Comparison of ENCODE assay signal across 18 cellular contexts in genomic region chr13:65762015-65762414, GRCh38.
DNase-seq lines count a peak whose midpoint lies in the region; ATAC-seq and TF ChIP-seq lines count a peak whose summit lies in the region.
"Had no signal": no experiment of that assay in that cellular context is flagged by ENCODE, and none has a peak within 500 bp of the region (broad histone marks: within the 10 kb centered on the region; RNA-seq: fewer than 3 reads in every experiment).

No MANE protein-coding gene starts in this region.

- no peak overlapping the region for H3K9ac ChIP-seq in IMR-90 (ENCODE audit: low read depth, low read length)
- H3K9ac ChIP-seq: BLaER1 treated with 17β-estradiol and CSF1 and Interleukin-3, amounts not matched to agents 10 nM and 100 nM; GM23248 had no signal

- POLR2A ChIA-PET in IMR-90 (lab: Charles Lee; ENCODE audit: unreplicated experiment): no interaction called here

- no peak for TF ChIP-seq POLR2A in IMR-90 (IDR thresholded peaks at IDR 0.05; ENCODE audit: low read depth, low read length)

- no TSS peak for BruUV-seq in IMR-90 (replicated peaks; lab: Mats Ljungman, UMichigan)

- H2BK15ac ChIP-seq in IMR-90 (ENCODE audit: low read depth, low read length): no peak overlapping the region

- H3K4me1 ChIP-seq in IMR-90 (ENCODE audit: control insufficient read depth, insufficient read depth, low read length): no peaks in the 10 kb centered on the region
- H3K4me1 ChIP-seq: BE2C; BLaER1 treated with 17β-estradiol and CSF1 and Interleukin-3, amounts not matched to agents 10 nM and 100 nM had no signal

- no peak for DNase-seq in IMR-90
- no peak for DNase-seq in AML-193 (lab: John Stamatoyannopoulos, UW)
- no peak for DNase-seq in retina
- DNase-seq: BE2C; CD4-positive, alpha-beta T cell; CD8-positive, alpha-beta memory T cell; DMS 273 treated with DMSO at 0.1 percent for 48 hours; DMS79; EL; GDM1; GM23248; H7; HCEC 1CT had no signal

- H3K4me2 ChIP-seq in IMR-90 (ENCODE audit: low read depth, low read length): no peak overlapping the region
- H3K4me2 ChIP-seq: BLaER1 treated with 17β-estradiol and CSF1 and Interleukin-3, amounts not matched to agents 10 nM and 100 nM had no signal

- H2BK120ac ChIP-seq in IMR-90 (ENCODE audit: low read depth, low read length): no peak overlapping the region

- in situ Hi-C loops in IMR-90 (cut with MboI; ENCODE audit: low sequenced_read_pairs): no loop called here

- H3K27me3 ChIP-seq in IMR-90 (ENCODE audit: control insufficient read depth, insufficient read depth, low read length): no peaks in the 10 kb centered on the region
- H3K27me3 ChIP-seq: BE2C; BLaER1 treated with 17β-estradiol and CSF1 and Interleukin-3, amounts not matched to agents 10 nM and 100 nM had no signal

- no peak overlapping the region for H3K18ac ChIP-seq in IMR-90 (ENCODE audit: low read depth, low read length)

- H3K14ac ChIP-seq in IMR-90 (replicated peaks; ENCODE audit: low read depth, low read length): no peak overlapping the region

- H4K91ac ChIP-seq in IMR-90 (ENCODE audit: insufficient read depth, low read depth, low read length): no peak overlapping the region

- dilution Hi-C loops in IMR-90 (cut with HindIII; ENCODE audit: low sequenced_read_pairs, unreplicated experiment): no loop called here

- H4K5ac ChIP-seq in IMR-90 (ENCODE audit: low read depth, low read length): no peak overlapping the region

- H3K9me3 ChIP-seq in IMR-90 (ENCODE audit: control insufficient read depth, insufficient read depth, low read length): peaks cover 3% of the 10 kb centered on the region; the same call in 1 of the 2 replicates
- H3K9me3 ChIP-seq: BE2C had no signal

- no peaks in the 10 kb centered on the region for H3K36me3 ChIP-seq in IMR-90 (ENCODE audit: control insufficient read depth, insufficient read depth, low read length)
- H3K36me3 ChIP-seq: BE2C; BLaER1 treated with 17β-estradiol and CSF1 and Interleukin-3, amounts not matched to agents 10 nM and 100 nM had no signal

- no peak overlapping the region for H2AK5ac ChIP-seq in IMR-90 (ENCODE audit: low read depth, low read length)

- H4K20me1 ChIP-seq in IMR-90 (ENCODE audit: insufficient read depth, low read length): no peaks in the 10 kb centered on the region
- H4K20me1 ChIP-seq: BLaER1 treated with 17β-estradiol and CSF1 and Interleukin-3, amounts not matched to agents 10 nM and 100 nM had no signal

- no peak overlapping the region for H2BK5ac ChIP-seq in IMR-90 (ENCODE audit: low read depth, low read length, poor library complexity, severe bottlenecking)

- no peak overlapping the region for H2AK9ac ChIP-seq in IMR-90 (replicated peaks; ENCODE audit: low read depth, low read length, poor library complexity)

- H3K56ac ChIP-seq in IMR-90 (ENCODE audit: extremely low read depth, insufficient read depth, low read length): no peak overlapping the region

- no peak for ATAC-seq in IMR-90 (ENCODE audit: low read depth)
- ATAC-seq in HG03342 (IDR thresholded peaks at IDR 0.05; ENCODE audit: unreplicated experiment): no peak
- ATAC-seq: GM12878 had no signal

- no peak overlapping the region for H2BK20ac ChIP-seq in IMR-90 (ENCODE audit: low read depth, low read length)

- no peaks in the 10 kb centered on the region for H3K9me1 ChIP-seq in IMR-90 (ENCODE audit: insufficient read depth, low read length)

- no peak for TF ChIP-seq RAD21 in IMR-90 (IDR thresholded peaks at IDR 0.05; ENCODE audit: low read length)

- no peak overlapping the region for H3K23ac ChIP-seq in IMR-90 (ENCODE audit: low read depth, low read length)

- intact Hi-C loops in IMR-90 (cut with micrococcal nuclease): no loop called here

- CTCF ChIA-PET in IMR-90 (lab: Yijun Ruan, JAX): interaction anchor here (0.7 kb wide), 1 partner anchor 25 kb away, joined by 3 read pairs; no protein-coding TSS in a partner anchor

- H3K27ac ChIP-seq in 22Rv1: peak overlapping the region; percentile 65; the same call in 1 of the 2 replicates
- H3K27ac ChIP-seq in IMR-90 (ENCODE audit: insufficient read depth, low read length): no peak overlapping the region
- peak overlapping the region; percentile 70 for H3K27ac ChIP-seq in VCaP
- H3K27ac ChIP-seq: BLaER1 treated with 17β-estradiol and CSF1 and Interleukin-3, amounts not matched to agents 10 nM and 100 nM; GM23248 had no signal

- no peak overlapping the region for H3K4me3 ChIP-seq in IMR-90 (ENCODE audit: insufficient read depth, low read depth, low read length)
- H3K4me3 ChIP-seq: BLaER1 treated with 17β-estradiol and CSF1 and Interleukin-3, amounts not matched to agents 10 nM and 100 nM; GM12878; GM23248 had no signal

- no peak overlapping the region for H4K8ac ChIP-seq in IMR-90 (ENCODE audit: low read depth in 2 of 2, low read length in 2 of 2)

- no peaks in the 10 kb centered on the region for H3K79me1 ChIP-seq in IMR-90 (ENCODE audit: low read depth in 1 of 2, low read length in 2 of 2)

- TF ChIP-seq CTCF in 22Rv1 (IDR thresholded peaks at IDR 0.05) (no peak), IMR-90 (conservative IDR thresholded peaks at IDR 0.05; ENCODE audit: low read depth, low read length) (no peak), VCaP (conservative IDR thresholded peaks at IDR 0.05) (no peak)

- H3K4ac ChIP-seq in IMR-90 (ENCODE audit: low read depth, low read length): no peak overlapping the region

- no peak overlapping the region for H2AFZ ChIP-seq in IMR-90 (replicated peaks; ENCODE audit: low read length, poor library complexity)
- H2AFZ ChIP-seq: GM23248 had no signal

TF ChIP-seq in IMR-90, 13 proteins besides CTCF, POLR2A, EP300 and RAD21:
- TF ChIP-seq FOS (IDR thresholded peaks at IDR 0.05; ENCODE audit: low read depth, low read length): no peak
- TF ChIP-seq MAFK (IDR thresholded peaks at IDR 0.05; ENCODE audit: low read depth, low read length): peak; percentile 84
- TF ChIP-seq MAZ (IDR thresholded peaks at IDR 0.05; ENCODE audit: borderline replicate concordance, low read depth, low read length): no peak
- no peak for TF ChIP-seq CEBPB (IDR thresholded peaks at IDR 0.05; ENCODE audit: low read depth, low read length)
TF ChIP-seq in IMR-90: peak in this region for 1.
